In genomic region chr2:118848381-118849225, GRCh38 we compare ENCODE assay signal across 13 cellular contexts. TPM values are rescaled to one million over a fixed set of nuclear protein-coding genes. Genes with fewer than 3 reads are reported as not detected.
DNase-seq lines count a peak whose midpoint lies in the region; ATAC-seq, FAIRE-seq and TF ChIP-seq lines count a peak whose summit lies in the region.
"Had no signal": no experiment of that assay in that cellular context is flagged by ENCODE, and none has a peak within 500 bp of the region (broad histone marks: within the 10 kb centered on the region; RNA-seq: fewer than 3 reads in every experiment).

No MANE protein-coding gene starts in this region.

- no peak overlapping the region for H3K18ac ChIP-seq in H9 (ENCODE audit: insufficient read length, low read depth, low read length)

- H3K4ac ChIP-seq in H9 (ENCODE audit: low read depth, low read length), result no peak overlapping the region

- no peak overlapping the region for H3K9ac ChIP-seq in H9 (ENCODE audit: extremely low read depth, insufficient read length, low read length)

- intact Hi-C loops in CD4-positive, alpha-beta T cell (cut with DNase I, micrococcal nuclease), result no loop called here

- H3K4me1 ChIP-seq in H9 (ENCODE audit: insufficient read depth, low read length) (0 out of 2 replicates have a peak, but pooled peaks cover 2% of the 10 kb centered on the region), HAP-1 (peaks cover 3% of the 10 kb centered on the region; the same call in 1 of the 2 replicates)

- H3K23ac ChIP-seq in H9 (ENCODE audit: insufficient read length, low read depth, low read length), result no peak overlapping the region

- H2BK20ac ChIP-seq in H9 (ENCODE audit: low read depth, low read length, poor library complexity, severe bottlenecking), result no peak overlapping the region

- CTCF ChIA-PET in CD4-positive, alpha-beta T cell (lab: Charles Lee), result no interaction called here

- H2BK5ac ChIP-seq in H9 (ENCODE audit: insufficient read length, low read length), result no peak overlapping the region

- H4K5ac ChIP-seq in H9 (ENCODE audit: insufficient read length, low read depth, low read length), result no peak overlapping the region

- H3T11ph ChIP-seq in H9 (ENCODE audit: low read length), result no peak overlapping the region

- no peak overlapping the region for H2BK120ac ChIP-seq in H9 (ENCODE audit: low read depth, low read length, poor library complexity, severe bottlenecking)

- no peak for TF ChIP-seq CTCF in CD4-positive, alpha-beta T cell (IDR thresholded peaks at IDR 0.05)
- TF ChIP-seq CTCF in H9 (conservative IDR thresholded peaks at IDR 0.05) (no peak), neural crest cell (conservative IDR thresholded peaks at IDR 0.05) (no peak)

- no peaks in the 10 kb centered on the region for H3K36me3 Mint-ChIP-seq in CD4-positive, alpha-beta T cell (ENCODE audit: low read depth)
- H3K36me3 Mint-ChIP-seq in H9 (ENCODE audit: insufficient read depth in 1 of 3, low read depth in 3 of 3), result no peaks in the 10 kb centered on the region
- H3K36me3 Mint-ChIP-seq in neural crest cell (ENCODE audit: low read depth), result peaks cover 7% of the 10 kb centered on the region

- WGBS in H9 (ENCODE audit: extremely low coverage, insufficient read length, low lambda C conversion rate), result no CpG with 5 or more reads among the region's 46 CpGs

- no peak for ATAC-seq in CD4-positive, alpha-beta T cell (ENCODE audit: poor library complexity)
- no peak for ATAC-seq in GM21447 (IDR thresholded peaks at IDR 0.05; ENCODE audit: unreplicated experiment)
- ATAC-seq: right cardiac atrium had no signal

- no peaks in the 10 kb centered on the region for H3K79me2 ChIP-seq in H9 (ENCODE audit: insufficient read depth, low read length)

- no peaks in the 10 kb centered on the region for H3K9me3 Mint-ChIP-seq in CD4-positive, alpha-beta T cell
- H3K9me3 Mint-ChIP-seq in H9 (peaks cover 0 to 9% of the 10 kb centered on the region in 2 experiments; a peak in 4 of 5 replicates), neural crest cell (no peaks in the 10 kb centered on the region)

- H3K14ac ChIP-seq in H9 (ENCODE audit: insufficient read depth, low read length), result no peak overlapping the region

- H3K36me3 ChIP-seq in HAP-1 (replicated peaks), result no peaks in the 10 kb centered on the region

- peak overlapping the region; percentile 64 for H3K4me2 ChIP-seq in H9 (ENCODE audit: insufficient read depth, insufficient read length, low read length)

- no peak overlapping the region for H3K56ac ChIP-seq in H9 (ENCODE audit: insufficient read length, low read depth, low read length)

- H4K20me1 ChIP-seq in H9 (ENCODE audit: control insufficient read depth, insufficient read depth, insufficient read length), result no peaks in the 10 kb centered on the region

- peaks cover 91% of the 10 kb centered on the region for H3K27me3 Mint-ChIP-seq in CD4-positive, alpha-beta T cell
- H3K27me3 Mint-ChIP-seq in H9 (ENCODE audit: low read depth), result peaks cover 96% of the 10 kb centered on the region
- peaks cover 97% of the 10 kb centered on the region for H3K27me3 Mint-ChIP-seq in neural crest cell (ENCODE audit: low read depth)

- TF ChIP-seq POLR2A in GM12891 (IDR thresholded peaks at IDR 0.05; ENCODE audit: low read depth, low read length), result no peak

- H3K27ac ChIP-seq in CD4-positive, alpha-beta T cell (ENCODE audit: low read depth, low read length), result no peak overlapping the region
- H3K27ac ChIP-seq in H9 (ENCODE audit: insufficient read length, low read depth, low read length), result no peak overlapping the region

- no peak overlapping the region for H3K4me3 ChIP-seq in HAP-1

- H3K4me1 Mint-ChIP-seq in CD4-positive, alpha-beta T cell (ENCODE audit: low read depth), result peaks cover 39% of the 10 kb centered on the region
- H3K4me1 Mint-ChIP-seq in H9 (peaks cover 43 to 73% of the 10 kb centered on the region in 2 experiments), neural crest cell (peaks cover 35% of the 10 kb centered on the region)

- no peak overlapping the region for H2BK12ac ChIP-seq in H9 (ENCODE audit: insufficient read length, low read depth, low read length)

- H2BK15ac ChIP-seq in H9 (ENCODE audit: low read depth, low read length), result no peak overlapping the region

- POLR2A ChIA-PET in CD4-positive, alpha-beta T cell (lab: Charles Lee), result interaction anchor here (0.7 to 1.3 kb wide), 2 partner anchors 9 to 10 kb away, joined by 3 to 5 read pairs; no protein-coding TSS in a partner anchor

- no peak overlapping the region for H2AK5ac ChIP-seq in H9 (ENCODE audit: insufficient read length, low read length)

- H3K9me3 ChIP-seq in CD4-positive, alpha-beta T cell (ENCODE audit: control insufficient read depth, low read length), result no peaks in the 10 kb centered on the region
- H3K9me3 ChIP-seq in H9 (ENCODE audit: control insufficient read depth, low read depth, low read length) (no peaks in the 10 kb centered on the region), HAP-1 (peaks cover 3% of the 10 kb centered on the region)

- no peak for FAIRE-seq in GM12891 (lab: Jason Lieb, UNC)
- FAIRE-seq: islet of Langerhans had no signal

- no peaks in the 10 kb centered on the region for H3K79me1 ChIP-seq in H9 (ENCODE audit: insufficient read depth, low read depth, low read length, poor library complexity, severe bottlenecking)

- peak overlapping the region; percentile 39 for H3K27ac Mint-ChIP-seq in CD4-positive, alpha-beta T cell
- H3K27ac Mint-ChIP-seq in H9, result no peak overlapping the region
- H3K27ac Mint-ChIP-seq in neural crest cell (ENCODE audit: unreplicated experiment), result peak overlapping the region; percentile 71

- H3K23me2 ChIP-seq in H9 (ENCODE audit: insufficient read length, low read depth, low read length, poor library complexity, severe bottlenecking), result no peaks in the 10 kb centered on the region

- no peak overlapping the region for H4K8ac ChIP-seq in H9 (replicated peaks; ENCODE audit: insufficient read length, low read depth, low read length)

- no peak for DNase-seq in CD4-positive, alpha-beta T cell
- peak; percentile 70 for DNase-seq in H9
- peak; percentile 68 for DNase-seq in ecto neural progenitor cell (ENCODE audit: low spot score)
- DNase-seq in neural crest cell (ENCODE audit: low read depth, low spot score), result peak; percentile 30
- DNase-seq in GM12891 (ENCODE audit: insufficient read length, low spot score), result no peak
- DNase-seq in HAP-1 (ENCODE audit: low spot score in 2 of 2), result no peak
- no peak for DNase-seq in stimulated activated CD4-positive, alpha-beta T cell treated with anti-CD3 and anti-CD28 coated beads, Interleukin-15, amount 100 ng/mL, for 24 hours
- DNase-seq: effector memory CD4-positive, alpha-beta T cell; NCI-H2081 treated with DMSO at 0.1 percent for 48 hours; SHP77 treated with DMSO at 0.1 percent for 48 hours had no signal

- in situ Hi-C loops in HAP-1 (cut with MboI; ENCODE audit: low sequenced_read_pairs), result no loop called here

- peak overlapping the region; percentile 48 for H3K4me3 Mint-ChIP-seq in CD4-positive, alpha-beta T cell
- H3K4me3 Mint-ChIP-seq in H9, result peak overlapping the region; percentile 42 to 80
- peak overlapping the region; percentile 84 for H3K4me3 Mint-ChIP-seq in neural crest cell

- H3K27me3 ChIP-seq in CD4-positive, alpha-beta T cell (ENCODE audit: control insufficient read depth, insufficient read depth, low read length), result peaks cover 90% of the 10 kb centered on the region
- peaks cover 91% of the 10 kb centered on the region for H3K27me3 ChIP-seq in H9 (ENCODE audit: insufficient read depth, low read length)
- no peaks in the 10 kb centered on the region for H3K27me3 ChIP-seq in HAP-1 (ENCODE audit: low read depth)

- no peak overlapping the region for H4K91ac ChIP-seq in H9 (ENCODE audit: insufficient read length, low read depth, low read length)

- no peak overlapping the region for H2AFZ ChIP-seq in H9 (ENCODE audit: low read length)

TF ChIP-seq in GM12891, 5 proteins besides CTCF, POLR2A, EP300 and RAD21:
- TF ChIP-seq PAX5 (IDR thresholded peaks at IDR 0.05; ENCODE audit: insufficient read depth, low read length, severe bottlenecking) (no peak), POU2F2 (IDR thresholded peaks at IDR 0.05; ENCODE audit: low read depth, low read length) (no peak), TAF1 (IDR thresholded peaks at IDR 0.05; ENCODE audit: low read depth, low read length) (no peak), SPI1 (IDR thresholded peaks at IDR 0.05; ENCODE audit: low read depth, low read length) (no peak), POLR2AphosphoS5 (IDR thresholded peaks at IDR 0.05; ENCODE audit: low read depth, low read length) (no peak)
TF ChIP-seq in GM12891: peak in this region for 0.

RNA-seq across cellular contexts. Expression of gene EN1, which starts 1.2 kb away (rescaled TPM):
- not detected for total RNA-seq in CD4-positive, alpha-beta T cell
- not detected in 2 replicates for total RNA-seq in H9 (2021)
- 12.6 and 13.9 TPM in 2 replicates for total RNA-seq in neural crest cell
- polyA plus RNA-seq in GM12891 (2012; ENCODE audit: low read depth, missing spikeins), result not detected
- total RNA-seq: right cardiac atrium had no signal
- polyA plus RNA-seq: right cardiac atrium had no signal

Comparison
In these comparisons a context has a peak if more than half of its experiments do, and no peak if none do; other contexts are left out.
1. DNase-seq: peak in H9 (single experiment), ecto neural progenitor cell (single experiment) and neural crest cell (single experiment); none in CD4-positive, alpha-beta T cell (0 of 10), GM12891 (single experiment), HAP-1 (0 of 2) and stimulated activated CD4-positive, alpha-beta T cell treated with anti-CD3 and anti-CD28 coated beads, Interleukin-15, amount 100 ng/mL, for 24 hours (single experiment).
2. H3K27ac Mint-ChIP-seq: peak in CD4-positive, alpha-beta T cell (single experiment) and neural crest cell (single experiment); none in H9 (0 of 3).
3. RNA of gene EN1, which starts 1.2 kb away (total RNA-seq): 12.6 to 13.9 TPM in neural crest cell; not detected in CD4-positive, alpha-beta T cell and not detected in H9; every median in the first group is over 10 times any median in the second.
4. Peak in every context shown above with its lines, with median percentiles within 50 percentile points of each other: H3K4me3 Mint-ChIP-seq.